In the genomic region with DNA sequence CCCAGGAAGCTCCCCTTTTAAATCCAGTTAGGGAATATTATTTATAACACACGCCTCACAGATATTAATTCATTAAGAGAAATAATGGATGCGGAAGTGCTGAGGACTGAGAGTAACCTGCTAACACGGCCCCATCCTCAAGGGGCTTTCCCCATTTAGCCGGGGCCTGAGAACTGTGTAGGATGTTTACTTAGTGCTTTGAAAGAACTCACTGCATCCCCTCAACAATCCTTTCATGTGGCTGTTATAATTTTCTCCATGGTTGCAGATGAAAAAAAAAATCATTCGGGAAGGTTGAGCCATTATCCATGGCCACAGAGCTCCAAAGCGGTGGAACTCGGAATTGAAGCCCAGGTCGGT, we compare ENCODE assay signal across 19 cellular contexts.
A peak's percentile ranks its signal among the peaks of the same experiment; 100 is the strongest.
DNase-seq lines count a peak whose midpoint lies in the region; ATAC-seq and TF ChIP-seq lines count a peak whose summit lies in the region.
"Had no signal": no experiment of that assay in that cellular context is flagged by ENCODE, and none has a peak within 500 bp of the region (broad histone marks: within the 10 kb centered on the region; RNA-seq: fewer than 3 reads in every experiment).

No MANE protein-coding gene starts in this region.

- H3K79me2 ChIP-seq in mesendoderm (ENCODE audit: control insufficient read depth, insufficient read depth, low read length), result no peaks in the 10 kb centered on the region
- H3K79me2 ChIP-seq: parathyroid adenoma had no signal

- H2AK5ac ChIP-seq in mesendoderm (ENCODE audit: low read length), result no peak overlapping the region

- no peaks in the 10 kb centered on the region for H3K79me1 ChIP-seq in mesendoderm (ENCODE audit: low read length)

- H2BK15ac ChIP-seq in mesendoderm (replicated peaks; ENCODE audit: low read depth), result no peak overlapping the region

- no peak overlapping the region for H3K27ac Mint-ChIP-seq in activated naive CD8-positive, alpha-beta T cell treated with anti-CD3 and anti-CD28 coated beads, Interleukin-2, amount 50 U/mL, for 24 hours
- no peak overlapping the region for H3K27ac Mint-ChIP-seq in mesothelial cell of epicardium
- H3K27ac Mint-ChIP-seq: dendritic cell treated with granulocyte-macrophage colony-stimulating factor and Interleukin-4, amounts not matched to agents 40 ng/mL and 50 ng/mL, for 4 days had no signal

- H3K23ac ChIP-seq in mesendoderm (ENCODE audit: low read length), result peak overlapping the region; percentile 68

- no peaks in the 10 kb centered on the region for H3K36me3 Mint-ChIP-seq in activated naive CD8-positive, alpha-beta T cell treated with anti-CD3 and anti-CD28 coated beads, Interleukin-2, amount 50 U/mL, for 24 hours (ENCODE audit: low read depth)
- no peaks in the 10 kb centered on the region for H3K36me3 Mint-ChIP-seq in mesothelial cell of epicardium

- H3K4me3 Mint-ChIP-seq in activated naive CD8-positive, alpha-beta T cell treated with anti-CD3 and anti-CD28 coated beads, Interleukin-2, amount 50 U/mL, for 24 hours, result peak overlapping the region; percentile 16
- no peak overlapping the region for H3K4me3 Mint-ChIP-seq in mesothelial cell of epicardium
- H3K4me3 Mint-ChIP-seq: dendritic cell treated with granulocyte-macrophage colony-stimulating factor and Interleukin-4, amounts not matched to agents 40 ng/mL and 50 ng/mL, for 4 days had no signal

- H2BK120ac ChIP-seq in mesendoderm (ENCODE audit: low read depth, low read length), result no peak overlapping the region

- no peak overlapping the region for H2BK5ac ChIP-seq in mesendoderm (ENCODE audit: low read length)

- H3K27ac ChIP-seq in heart right ventricle (no peak overlapping the region), right cardiac atrium (ENCODE audit: low read length) (no peak overlapping the region), mesendoderm (ENCODE audit: low read depth, low read length) (no peak overlapping the region), subcutaneous abdominal adipose tissue (ENCODE audit: low read depth, low read length) (no peak overlapping the region)
- H3K27ac ChIP-seq: ascending aorta, parathyroid adenoma, stomach had no signal

- no peak overlapping the region for H4K5ac ChIP-seq in mesendoderm (ENCODE audit: low read length)

- no peak for ATAC-seq in heart right ventricle
- no peak for ATAC-seq in right cardiac atrium
- no peak for ATAC-seq in activated naive CD8-positive, alpha-beta T cell treated with anti-CD3 and anti-CD28 coated beads, Interleukin-2, amount 50 U/mL, for 24 hours
- ATAC-seq in GM18873 (IDR thresholded peaks at IDR 0.05; ENCODE audit: low FRiP score, unreplicated experiment), result no peak
- ATAC-seq: Panc1 had no signal

- no peaks in the 10 kb centered on the region for H3K9me3 ChIP-seq in heart right ventricle
- H3K9me3 ChIP-seq in right cardiac atrium (ENCODE audit: control insufficient read depth, low read length), result no peaks in the 10 kb centered on the region
- no peaks in the 10 kb centered on the region for H3K9me3 ChIP-seq in subcutaneous abdominal adipose tissue (ENCODE audit: control insufficient read depth in 5 of 5, low read length in 5 of 5)
- H3K9me3 ChIP-seq: ascending aorta, stomach had no signal

- no peaks in the 10 kb centered on the region for H3K9me3 Mint-ChIP-seq in activated naive CD8-positive, alpha-beta T cell treated with anti-CD3 and anti-CD28 coated beads, Interleukin-2, amount 50 U/mL, for 24 hours
- H3K9me3 Mint-ChIP-seq in mesothelial cell of epicardium, result no peaks in the 10 kb centered on the region
- H3K9me3 Mint-ChIP-seq: dendritic cell treated with granulocyte-macrophage colony-stimulating factor and Interleukin-4, amounts not matched to agents 40 ng/mL and 50 ng/mL, for 4 days had no signal

- TF ChIP-seq CTCF in heart right ventricle (IDR thresholded peaks at IDR 0.05), result no peak
- TF ChIP-seq CTCF in mesothelial cell of epicardium (IDR thresholded peaks at IDR 0.05; ENCODE audit: unreplicated experiment), result no peak

- H3K36me3 ChIP-seq in heart right ventricle (no peaks in the 10 kb centered on the region), mesendoderm (ENCODE audit: control insufficient read depth, insufficient read depth, low read length) (no peaks in the 10 kb centered on the region), subcutaneous abdominal adipose tissue (ENCODE audit: control insufficient read depth in 5 of 5, insufficient read depth in 5 of 5, low read length in 5 of 5) (no peaks in the 10 kb centered on the region)
- H3K36me3 ChIP-seq: ascending aorta, stomach had no signal

- H3K18ac ChIP-seq in mesendoderm (ENCODE audit: low read length), result no peak overlapping the region

- peak overlapping the region; percentile 74 for H3K56ac ChIP-seq in mesendoderm (ENCODE audit: low read length)

- DNase-seq in heart right ventricle (no peak), right cardiac atrium (no peak), mesendoderm (no peak), HuH-7.5 (ENCODE audit: low spot score) (no peak), mesothelial cell of epicardium (ENCODE audit: low spot score in 2 of 2, unreplicated experiment in 2 of 2) (no peak)
- DNase-seq in activated naive CD8-positive, alpha-beta T cell treated with anti-CD3 and anti-CD28 coated beads, Interleukin-2, amount 50 U/mL, for 24 hours, result no peak
- DNase-seq: activated CD4-positive, alpha-beta T cell treated with anti-CD3 and anti-CD28 coated beads, Interleukin-2, amount 50 U/mL, for 48 hours; glutamatergic neuron; KG1; midbrain; NCI-H1092; NCI-H774; stomach had no signal

- peaks cover 0 to 63% (median 55%) of the 10 kb centered on the region in 7 donors for H3K27me3 ChIP-seq in heart right ventricle
- H3K27me3 ChIP-seq in right cardiac atrium (ENCODE audit: control insufficient read depth, insufficient read depth), result peaks cover 2% of the 10 kb centered on the region
- H3K27me3 ChIP-seq in mesendoderm (ENCODE audit: insufficient read depth, low read length, poor library complexity), result no peaks in the 10 kb centered on the region
- H3K27me3 ChIP-seq in subcutaneous abdominal adipose tissue (ENCODE audit: control insufficient read depth in 5 of 5, insufficient read depth in 4 of 5, low read length in 5 of 5), result peaks cover 17 to 30% (median 29%) of the 10 kb centered on the region in 5 donors
- H3K27me3 ChIP-seq: ascending aorta had no signal

- WGBS in heart right ventricle, 2 donors, result 57 to 65% methylated on average over 8 of the region's 8 CpGs
- 66% methylated on average over 8 of the region's 8 CpGs for WGBS in right cardiac atrium
- no CpG with 5 or more reads among the region's 8 CpGs for WGBS in mesendoderm (ENCODE audit: extremely low coverage, insufficient coverage, low lambda C conversion rate)

- peaks cover 0 to 16% (median 9%) of the 10 kb centered on the region in 9 donors for H3K4me1 ChIP-seq in heart right ventricle
- H3K4me1 ChIP-seq in right cardiac atrium (ENCODE audit: control insufficient read depth, insufficient read depth, low read length), result no peaks in the 10 kb centered on the region
- H3K4me1 ChIP-seq in mesendoderm (ENCODE audit: control insufficient read depth, low read depth, low read length), result no peaks in the 10 kb centered on the region
- H3K4me1 ChIP-seq in subcutaneous abdominal adipose tissue (ENCODE audit: control insufficient read depth in 5 of 5, insufficient read depth in 5 of 5, low read length in 5 of 5), result peaks cover 0 to 11% (median 10%) of the 10 kb centered on the region in 5 donors
- H3K4me1 ChIP-seq: parathyroid adenoma had no signal

- peaks cover 37% of the 10 kb centered on the region for H3K27me3 Mint-ChIP-seq in activated naive CD8-positive, alpha-beta T cell treated with anti-CD3 and anti-CD28 coated beads, Interleukin-2, amount 50 U/mL, for 24 hours
- peaks cover 9% of the 10 kb centered on the region for H3K27me3 Mint-ChIP-seq in mesothelial cell of epicardium (ENCODE audit: low read depth)

- H4K8ac ChIP-seq in mesendoderm (ENCODE audit: low read depth, low read length), result no peak overlapping the region

- H3K4me3 ChIP-seq in heart right ventricle (peak overlapping the region in 6 of 10 donors; percentile 21 to 51 (median 42)), right cardiac atrium (ENCODE audit: low read length) (no peak overlapping the region), mesendoderm (ENCODE audit: low read length) (no peak overlapping the region), subcutaneous abdominal adipose tissue (ENCODE audit: low read depth in 1 of 5, low read length in 5 of 5) (peak overlapping the region in 3 of 5 donors; percentile 41 to 48 (median 46))

- intact Hi-C loops in heart right ventricle (cut with DNase I), result loop anchor here in 6 of 10 donors (5.0 to 10.0 kb wide), 5 partner anchors 84 to 357 kb away; a partner anchor contains a TSS
- intact Hi-C loops in right cardiac atrium (cut with DNase I), result loop anchor here in 1 of 4 donors (10.0 kb wide), 1 partner anchor 97 kb away; a partner anchor contains a TSS

- H3K4me2 ChIP-seq in mesendoderm (ENCODE audit: low read length), result no peak overlapping the region

- no peak overlapping the region for H3K4ac ChIP-seq in mesendoderm (ENCODE audit: low read depth, low read length)

- peaks cover 8% of the 10 kb centered on the region for H3K4me1 Mint-ChIP-seq in activated naive CD8-positive, alpha-beta T cell treated with anti-CD3 and anti-CD28 coated beads, Interleukin-2, amount 50 U/mL, for 24 hours
- peaks cover 5% of the 10 kb centered on the region for H3K4me1 Mint-ChIP-seq in mesothelial cell of epicardium

- H3K9ac ChIP-seq in mesendoderm (ENCODE audit: low read length), result peak overlapping the region; percentile 51
- H3K9ac ChIP-seq in subcutaneous abdominal adipose tissue (ENCODE audit: low read length in 5 of 5), result no peak overlapping the region
- H3K9ac ChIP-seq: parathyroid adenoma had no signal

Comparison
In these comparisons a context has a peak if more than half of its experiments do, and no peak if none do; other contexts are left out.
1. H3K4me3 ChIP-seq: peak in heart right ventricle (6 of 10) and subcutaneous abdominal adipose tissue (3 of 5); none in right cardiac atrium (single experiment) and mesendoderm (single experiment).